7 cellular contexts compared by ENCODE assay signal in genomic region chr10:30929231-30929820, GRCh38.
DNase-seq lines count a peak whose midpoint lies in the region; ATAC-seq, FAIRE-seq and TF ChIP-seq lines count a peak whose summit lies in the region.
"Not testable (repeated sequence)": the region's sequence is repeated elsewhere in the genome, so short reads cannot be mapped to it uniquely, and the experiment has no call there.

No MANE protein-coding gene starts in this region.

- not testable (repeated sequence) for H3K4me3 ChIP-seq in Jurkat, Clone E6-1 (ENCODE audit: low read length); bronchial epithelial cell (ENCODE audit: low read depth, low read length)

- peak; percentile 30 for ATAC-seq in HG02678 (IDR thresholded peaks at IDR 0.05; ENCODE audit: unreplicated experiment)
- not testable (repeated sequence) for ATAC-seq in activated T-helper 17 cell treated with anti-CD3 and anti-CD28 coated beads, Interleukin-2, amount 50 U/mL, for 72 hours (replicated peaks)

- peaks cover 27% of the 10 kb centered on the region for H3K36me3 Mint-ChIP-seq in activated T-helper 17 cell treated with anti-CD3 and anti-CD28 coated beads, Interleukin-2, amount 50 U/mL, for 72 hours (ENCODE audit: low read depth)
- peaks cover 29% of the 10 kb centered on the region for H3K36me3 Mint-ChIP-seq in neural crest cell (ENCODE audit: low read depth)

- FAIRE-seq in GM12891 (lab: Jason Lieb, UNC) = peak; percentile 28
- peak; percentile 95 for FAIRE-seq in bronchial epithelial cell (lab: Jason Lieb, UNC)

- H3K9me3 Mint-ChIP-seq in activated T-helper 17 cell treated with anti-CD3 and anti-CD28 coated beads, Interleukin-2, amount 50 U/mL, for 72 hours = peaks cover 15% of the 10 kb centered on the region
- not testable (repeated sequence) for H3K9me3 Mint-ChIP-seq in neural crest cell

- TF ChIP-seq CTCF in bronchial epithelial cell (IDR thresholded peaks at IDR 0.05; ENCODE audit: insufficient read depth, low read length, severe bottlenecking); neural crest cell (conservative IDR thresholded peaks at IDR 0.05): not testable (repeated sequence)

- DNase-seq in GM12891 (ENCODE audit: insufficient read length, low spot score); bronchial epithelial cell (ENCODE audit: low read depth); neural crest cell (ENCODE audit: low read depth, low spot score): not testable (repeated sequence)
- DNase-seq in Jurkat, Clone E6-1 (ENCODE audit: low read depth, low spot score) = peak; percentile 32
- peak; percentile 7 for DNase-seq in activated CD4-positive, alpha-beta T cell treated with anti-CD3 and anti-CD28 coated beads for 48 hours

- not testable (repeated sequence) for H3K36me3 ChIP-seq in bronchial epithelial cell (ENCODE audit: control insufficient read depth, insufficient read depth, low read length)

- TF ChIP-seq POLR2A in GM12891 (IDR thresholded peaks at IDR 0.05; ENCODE audit: low read depth, low read length) = not testable (repeated sequence)

- H3K27ac Mint-ChIP-seq in activated T-helper 17 cell treated with anti-CD3 and anti-CD28 coated beads, Interleukin-2, amount 50 U/mL, for 72 hours = peak overlapping the region; percentile 44
- peak overlapping the region; percentile 50 for H3K27ac Mint-ChIP-seq in neural crest cell (ENCODE audit: unreplicated experiment)

- H3K4me3 Mint-ChIP-seq in activated T-helper 17 cell treated with anti-CD3 and anti-CD28 coated beads, Interleukin-2, amount 50 U/mL, for 72 hours; neural crest cell: not testable (repeated sequence)

- H3K4me1 Mint-ChIP-seq in activated T-helper 17 cell treated with anti-CD3 and anti-CD28 coated beads, Interleukin-2, amount 50 U/mL, for 72 hours = peaks cover 10% of the 10 kb centered on the region
- not testable (repeated sequence) for H3K4me1 Mint-ChIP-seq in neural crest cell

- not testable (repeated sequence) for H3K27me3 ChIP-seq in bronchial epithelial cell (ENCODE audit: control insufficient read depth, insufficient read depth, low read length)

- H3K27me3 Mint-ChIP-seq in activated T-helper 17 cell treated with anti-CD3 and anti-CD28 coated beads, Interleukin-2, amount 50 U/mL, for 72 hours; neural crest cell (ENCODE audit: low read depth): not testable (repeated sequence)
